Comparison of ENCODE assay signal across 9 cellular contexts in genomic region chr1:212596798-212597197, GRCh38. TPM values are rescaled to one million over a fixed set of nuclear protein-coding genes. Genes with fewer than 3 reads are reported as not detected.
DNase-seq lines count a peak whose midpoint lies in the region; ATAC-seq, FAIRE-seq and TF ChIP-seq lines count a peak whose summit lies in the region.
"Had no signal": no experiment of that assay in that cellular context is flagged by ENCODE, and none has a peak within 500 bp of the region (broad histone marks: within the 10 kb centered on the region; RNA-seq: fewer than 3 reads in every experiment).

No MANE protein-coding gene starts in this region.

- no peaks in the 10 kb centered on the region for H3K79me2 ChIP-seq in GM12878 (ENCODE audit: control insufficient read depth, insufficient read depth, low read length)

- intact Hi-C loops in GM12878 (cut with micrococcal nuclease; ENCODE audit: unreplicated experiment): loop anchor here (1.0 kb wide), 2 partner anchors 12 to 29 kb away; partner anchors contain the start of gene ATF3

- peak overlapping the region; percentile 95 for H3K27ac ChIP-seq in GM12878 (ENCODE audit: control insufficient read depth, insufficient read depth)

- TF ChIP-seq POLR2A in GM12878 (IDR thresholded peaks at IDR 0.05; ENCODE audit: low read depth, low read length): no peak

- H3K27me3 ChIP-seq in GM12878 (replicated peaks in 1 of 2; ENCODE audit: control insufficient read depth in 2 of 2, insufficient read depth in 2 of 2, low read length in 1 of 2): no peaks in the 10 kb centered on the region
- H3K27me3 ChIP-seq: ascending aorta had no signal

- no peak overlapping the region for H3K4me3 ChIP-seq in GM12878
- H3K4me3 ChIP-seq: ascending aorta had no signal

- H3K27me3 Mint-ChIP-seq in stimulated activated naive CD8-positive, alpha-beta T cell treated with anti-CD3 and anti-CD28 coated beads, Interleukin-15, Interleukin-2, amounts not matched to agents 100 ng/mL and 50 ng/mL, for 24 hours: peaks cover 8% of the 10 kb centered on the region
- H3K27me3 Mint-ChIP-seq in mesothelial cell of epicardium (ENCODE audit: low read depth): no peaks in the 10 kb centered on the region

- H3K4me3 Mint-ChIP-seq in stimulated activated naive CD8-positive, alpha-beta T cell treated with anti-CD3 and anti-CD28 coated beads, Interleukin-15, Interleukin-2, amounts not matched to agents 100 ng/mL and 50 ng/mL, for 24 hours: peak overlapping the region; percentile 76
- no peak overlapping the region for H3K4me3 Mint-ChIP-seq in mesothelial cell of epicardium

- H3K4me2 ChIP-seq in GM12878 (ENCODE audit: control insufficient read depth, insufficient read depth): peak overlapping the region; percentile 56

- RAD21 ChIA-PET in GM12878 (lab: Charles Lee; ENCODE audit: unreplicated experiment): interaction anchor here (0.7 to 2.8 kb wide), 17 partner anchors 9 to 473 kb away, joined by 3 to 30 read pairs (median 6); partner anchors contain the start of gene ATF3

- TF ChIP-seq RAD21 in GM12878 (IDR thresholded peaks at IDR 0.05; ENCODE audit: insufficient read depth, low read depth, low read length): no peak

- SMC1A ChIA-PET in GM12878 (lab: Charles Lee; ENCODE audit: uncharacterized antibody, unreplicated experiment): interaction anchor here (0.7 to 5.0 kb wide), 21 partner anchors 9 to 141 kb away, joined by 3 to 41 read pairs (median 4); partner anchors contain the start of gene ATF3

- WGBS in GM12878 (ENCODE audit: insufficient coverage, insufficient replicate concordance, low lambda C conversion rate, missing lambda C conversion rate): 80% methylated on average over 3 of the region's 3 CpGs

- BruUV-seq in GM12878 (replicated peaks; lab: Mats Ljungman, UMichigan): TSS peak; percentile 99

- no peaks in the 10 kb centered on the region for H3K9me3 ChIP-seq in GM12878 (replicated peaks; ENCODE audit: control insufficient read depth, insufficient read depth, low read length)
- H3K9me3 ChIP-seq: ascending aorta had no signal

- H3K4me1 ChIP-seq in GM12878 (ENCODE audit: control insufficient read depth, insufficient read depth, low read length): peaks cover 17% of the 10 kb centered on the region

- no peaks in the 10 kb centered on the region for H3K9me3 Mint-ChIP-seq in stimulated activated naive CD8-positive, alpha-beta T cell treated with anti-CD3 and anti-CD28 coated beads, Interleukin-15, Interleukin-2, amounts not matched to agents 100 ng/mL and 50 ng/mL, for 24 hours
- no peaks in the 10 kb centered on the region for H3K9me3 Mint-ChIP-seq in mesothelial cell of epicardium

- H3K27ac Mint-ChIP-seq in stimulated activated naive CD8-positive, alpha-beta T cell treated with anti-CD3 and anti-CD28 coated beads, Interleukin-15, Interleukin-2, amounts not matched to agents 100 ng/mL and 50 ng/mL, for 24 hours: peak overlapping the region; percentile 94
- peak overlapping the region; percentile 99 for H3K27ac Mint-ChIP-seq in mesothelial cell of epicardium

- in situ Hi-C loops in GM12878 (cut with MboI): no loop called here

- TF ChIP-seq CTCF in GM12878 (IDR thresholded peaks at IDR 0.05 in 2 of 3, conservative IDR thresholded peaks at IDR 0.05 in 1 of 3; ENCODE audit: control insufficient read depth in 2 of 3, extremely low read depth in 1 of 3, insufficient read depth in 1 of 3, low read depth in 3 of 3, low read length in 3 of 3) (no peak), mesothelial cell of epicardium (IDR thresholded peaks at IDR 0.05; ENCODE audit: unreplicated experiment) (no peak)

- H3K36me3 ChIP-seq in GM12878 (ENCODE audit: control insufficient read depth in 2 of 2, insufficient read depth in 2 of 2, low read length in 1 of 2): no peaks in the 10 kb centered on the region
- H3K36me3 ChIP-seq: ascending aorta had no signal

- H3K36me3 Mint-ChIP-seq in stimulated activated naive CD8-positive, alpha-beta T cell treated with anti-CD3 and anti-CD28 coated beads, Interleukin-15, Interleukin-2, amounts not matched to agents 100 ng/mL and 50 ng/mL, for 24 hours (ENCODE audit: low read depth): no peaks in the 10 kb centered on the region
- H3K36me3 Mint-ChIP-seq in mesothelial cell of epicardium: no peaks in the 10 kb centered on the region

- peak overlapping the region; percentile 24; the same call in 1 of the 2 replicates for H3K9ac ChIP-seq in GM12878 (ENCODE audit: control insufficient read depth, insufficient read depth, low read length)

- peak overlapping the region; percentile 92 for H2AFZ ChIP-seq in GM12878 (ENCODE audit: control insufficient read depth, low read depth, low read length)

- ATAC-seq in stimulated activated naive CD8-positive, alpha-beta T cell treated with anti-CD3 and anti-CD28 coated beads, Interleukin-15, Interleukin-2, amounts not matched to agents 100 U/mL and 50 U/mL, for 24 hours: no peak
- no peak for ATAC-seq in GM12878

- CTCF ChIA-PET in GM12878 (lab: Yijun Ruan, JAX): interaction anchor here (0.6 to 2.9 kb wide), 22 partner anchors 9 to 434 kb away, joined by 3 to 22 read pairs (median 5); partner anchors contain the start of gene ATF3

- no peak for TF ChIP-seq EP300 in GM12878 (IDR thresholded peaks at IDR 0.05; ENCODE audit: borderline replicate concordance in 1 of 2, control insufficient read depth in 1 of 2, low read depth in 2 of 2, low read length in 2 of 2)

- peaks cover 45% of the 10 kb centered on the region for H3K4me1 Mint-ChIP-seq in stimulated activated naive CD8-positive, alpha-beta T cell treated with anti-CD3 and anti-CD28 coated beads, Interleukin-15, Interleukin-2, amounts not matched to agents 100 ng/mL and 50 ng/mL, for 24 hours (ENCODE audit: low read depth)
- peaks cover 29% of the 10 kb centered on the region for H3K4me1 Mint-ChIP-seq in mesothelial cell of epicardium

- no peak for FAIRE-seq in GM12878 (lab: Jason Lieb, UNC)

- no peak for DNase-seq in stimulated activated naive CD8-positive, alpha-beta T cell treated with anti-CD3 and anti-CD28 coated beads, Interleukin-15, Interleukin-2, amounts not matched to agents 100 U/mL and 50 U/mL, for 24 hours
- DNase-seq in GM12878 (ENCODE audit: low read depth, low spot score) (no peak), mesothelial cell of epicardium (ENCODE audit: low spot score in 2 of 2, unreplicated experiment in 2 of 2) (no peak), NCI-H226 (no peak), A172 (ENCODE audit: low spot score) (no peak), occipital lobe (lab: John Stamatoyannopoulos, UW) (no peak), DMS53 (lab: John Stamatoyannopoulos, UW) (no peak)

- H4K20me1 ChIP-seq in GM12878 (ENCODE audit: control insufficient read depth, insufficient read depth): no peaks in the 10 kb centered on the region

- POLR2A ChIA-PET in GM12878 (lab: Charles Lee): interaction anchor here (0.5 to 3.0 kb wide), 11 partner anchors 10 to 120 kb away, joined by 3 to 48 read pairs (median 6); partner anchors contain the start of gene ATF3

TF ChIP-seq in GM12878, 131 proteins besides CTCF, POLR2A, EP300 and RAD21:
- TF ChIP-seq ZNF592 (IDR thresholded peaks at IDR 0.05) (no peak), POLR2AphosphoS5 (IDR thresholded peaks at IDR 0.05; ENCODE audit: low read length) (0 out of 2 replicates have a peak, but pooled peaks have one; percentile 1)

RNA-seq across cellular contexts. Expression of gene ATF3, which starts 11.8 kb away (rescaled TPM):
- 11.6 and 13.9 TPM in 2 replicates for total RNA-seq in GM12878 (2013; cell fraction: nucleolus; rRNA removed)
- total RNA-seq in GM12878 (2014; rRNA removed) (7.3 and 8.1 TPM in 2 replicates), GM12878 (2014; rRNA removed; fragmentation: Illumina TruSeq; extraction: Trizol) (9.4 and 11.5 TPM in 2 replicates), GM12878 (2021) (9.5 and 11.2 TPM in 2 replicates), mesothelial cell of epicardium (134 to 147 TPM (median 146 TPM) in 3 replicates), occipital lobe (3.1 TPM)
- 24.4 TPM for polyA plus RNA-seq in GM12878 (2011; ENCODE audit: low read depth)
- polyA plus RNA-seq in GM12878 (2011; rRNA removed) (13.9 and 15.9 TPM in 2 replicates), GM12878 (2014; fragmentation: Illumina TruSeq; extraction: Trizol) (9.5 and 11.5 TPM in 2 replicates), GM12878 (2014; fragmentation: Nextera tagmentation; extraction: Ambion mirVana) (1 to 10 TPM; 3.0 to 3.4 TPM), GM12878 (2014; rRNA removed) (8.5 and 11.4 TPM in 2 replicates), GM12878 (2016; fragmentation: Nextera tagmentation; extraction: Ambion mirVana) (1 to 10 TPM; 5.6 to 6.7 TPM)
- polyA plus RNA-seq in GM12878 (2011; cell fraction: cytosol; rRNA removed): 8.8 and 10.4 TPM in 2 replicates
- polyA plus RNA-seq in GM12878 (2011; cell fraction: nucleus; rRNA removed): 15.9 and 21.2 TPM in 2 replicates
- polyA plus RNA-seq in GM12878 (2012): 24.2 and 26.5 TPM in 2 replicates
- polyA minus RNA-seq in GM12878 (2011; rRNA and poly(A)+ RNA removed): 12.6 and 17.7 TPM in 2 replicates
- 4.6 and 6.1 TPM in 2 replicates for polyA minus RNA-seq in GM12878 (2011; cell fraction: cytosol; rRNA and poly(A)+ RNA removed)
- 19.9 and 25.7 TPM in 2 replicates for polyA minus RNA-seq in GM12878 (2011; cell fraction: nucleus; rRNA and poly(A)+ RNA removed)
- total RNA-seq in A172 (2014; rRNA removed; shearing (Covaris generic)): 0.86 and 1.0 TPM in 2 replicates
